ENCODE assay signal across 1 cellular context in genomic region chr3:52310861-52311566, GRCh38.
TF ChIP-seq lines count a peak whose summit lies in the region.

No MANE protein-coding gene starts in this region.

TF ChIP-seq in GM12878, 131 proteins besides CTCF, POLR2A, EP300 and RAD21 (continued from another document):
- no peak for TF ChIP-seq PKNOX1 (IDR thresholded peaks at IDR 0.05)
- TF ChIP-seq ATF7 (IDR thresholded peaks at IDR 0.05; ENCODE audit: low read depth) = peak; percentile 77
- no peak for TF ChIP-seq ZBTB33 (IDR thresholded peaks at IDR 0.05)
- no peak for TF ChIP-seq EZH2 (IDR thresholded peaks at IDR 0.05; ENCODE audit: borderline replicate concordance, control insufficient read depth, low read depth, low read length)
- TF ChIP-seq STAT1 (conservative IDR thresholded peaks at IDR 0.05) = no peak
- TF ChIP-seq SMAD1 (IDR thresholded peaks at IDR 0.05; ENCODE audit: low read depth, partially characterized antibody) = no peak
- TF ChIP-seq ZBED1 (IDR thresholded peaks at IDR 0.05; ENCODE audit: borderline replicate concordance) = no peak
- TF ChIP-seq SUPT20H (IDR thresholded peaks at IDR 0.05; ENCODE audit: borderline replicate concordance, control insufficient read depth, low read depth, low read length) = no peak
- no peak for TF ChIP-seq POLR2AphosphoS2 (IDR thresholded peaks at IDR 0.05; ENCODE audit: low read depth, low read length)
- no peak for TF ChIP-seq IRF5 (IDR thresholded peaks at IDR 0.05; ENCODE audit: borderline replicate concordance)
- no peak for TF ChIP-seq JUNB (IDR thresholded peaks at IDR 0.05)
- TF ChIP-seq CEBPB (IDR thresholded peaks at IDR 0.05; ENCODE audit: borderline replicate concordance in 1 of 2, low read depth in 2 of 2, low read length in 2 of 2) = no peak
- no peak for TF ChIP-seq TARDBP (IDR thresholded peaks at IDR 0.05; ENCODE audit: borderline replicate concordance)
- TF ChIP-seq IKZF1 (conservative IDR thresholded peaks at IDR 0.05) = peak; percentile 92
- no peak for TF ChIP-seq HDAC6 (IDR thresholded peaks at IDR 0.05; ENCODE audit: unreplicated experiment)
- TF ChIP-seq MEF2A (IDR thresholded peaks at IDR 0.05; ENCODE audit: insufficient read depth, low read depth, low read length) = no peak
- no peak for TF ChIP-seq FOS (IDR thresholded peaks at IDR 0.05; ENCODE audit: borderline replicate concordance, extremely low read depth, insufficient read length)
- no peak for TF ChIP-seq ESRRA (IDR thresholded peaks at IDR 0.05; ENCODE audit: low read length)
